1 cellular context compared by ENCODE assay signal in the genomic region with DNA sequence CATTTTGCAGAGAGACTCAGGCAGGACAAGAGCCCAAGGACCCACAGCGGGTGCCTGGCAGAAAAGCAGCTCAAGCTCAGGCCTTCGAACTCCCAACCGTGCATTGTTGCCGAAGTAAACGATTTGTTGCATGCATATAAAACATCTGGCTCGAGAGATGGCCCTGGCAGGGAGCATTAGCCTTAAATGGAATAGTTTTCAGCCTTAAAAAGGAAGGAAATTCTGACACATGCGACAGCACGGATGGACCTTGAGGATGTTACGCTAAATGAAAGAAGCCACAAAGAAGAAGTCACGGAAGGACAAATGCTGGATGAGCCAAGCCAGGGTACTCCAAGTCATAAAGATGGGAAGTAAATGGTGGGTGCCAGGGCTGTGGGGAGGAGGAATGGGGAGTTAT.
TF ChIP-seq lines count a peak whose summit lies in the region.

No MANE protein-coding gene starts in this region.

TF ChIP-seq in HepG2, 621 proteins besides CTCF, POLR2A, EP300 and RAD21 (continued from another document):
- TF ChIP-seq, protein P1, sequence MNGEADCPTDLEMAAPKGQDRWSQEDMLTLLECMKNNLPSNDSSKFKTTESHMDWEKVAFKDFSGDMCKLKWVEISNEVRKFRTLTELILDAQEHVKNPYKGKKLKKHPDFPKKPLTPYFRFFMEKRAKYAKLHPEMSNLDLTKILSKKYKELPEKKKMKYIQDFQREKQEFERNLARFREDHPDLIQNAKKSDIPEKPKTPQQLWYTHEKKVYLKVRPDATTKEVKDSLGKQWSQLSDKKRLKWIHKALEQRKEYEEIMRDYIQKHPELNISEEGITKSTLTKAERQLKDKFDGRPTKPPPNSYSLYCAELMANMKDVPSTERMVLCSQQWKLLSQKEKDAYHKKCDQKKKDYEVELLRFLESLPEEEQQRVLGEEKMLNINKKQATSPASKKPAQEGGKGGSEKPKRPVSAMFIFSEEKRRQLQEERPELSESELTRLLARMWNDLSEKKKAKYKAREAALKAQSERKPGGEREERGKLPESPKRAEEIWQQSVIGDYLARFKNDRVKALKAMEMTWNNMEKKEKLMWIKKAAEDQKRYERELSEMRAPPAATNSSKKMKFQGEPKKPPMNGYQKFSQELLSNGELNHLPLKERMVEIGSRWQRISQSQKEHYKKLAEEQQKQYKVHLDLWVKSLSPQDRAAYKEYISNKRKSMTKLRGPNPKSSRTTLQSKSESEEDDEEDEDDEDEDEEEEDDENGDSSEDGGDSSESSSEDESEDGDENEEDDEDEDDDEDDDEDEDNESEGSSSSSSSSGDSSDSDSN (CRISPR knock-in tag; IDR thresholded peaks at IDR 0.05) = no peak
- TF ChIP-seq ZNF142 (CRISPR knock-in tag; IDR thresholded peaks at IDR 0.05) (no peak), CCAR2 (optimal IDR thresholded peaks at IDR 0.05; ENCODE audit: low read depth, low read length) (no peak), ZNF615 (CRISPR knock-in tag; IDR thresholded peaks at IDR 0.05; ENCODE audit: borderline replicate concordance) (no peak), AKAP8 (CRISPR knock-in tag; IDR thresholded peaks at IDR 0.05) (no peak), ZNF17 (CRISPR knock-in tag; IDR thresholded peaks at IDR 0.05) (no peak), SMAD9 (CRISPR knock-in tag; IDR thresholded peaks at IDR 0.05) (no peak), HMGXB4 (CRISPR knock-in tag; IDR thresholded peaks at IDR 0.05; ENCODE audit: borderline replicate concordance in 1 of 2, low read depth in 1 of 2) (no peak), MXI1 (IDR thresholded peaks at IDR 0.05; ENCODE audit: borderline replicate concordance, low read depth, low read length) (no peak)
- TF ChIP-seq, protein P2, sequence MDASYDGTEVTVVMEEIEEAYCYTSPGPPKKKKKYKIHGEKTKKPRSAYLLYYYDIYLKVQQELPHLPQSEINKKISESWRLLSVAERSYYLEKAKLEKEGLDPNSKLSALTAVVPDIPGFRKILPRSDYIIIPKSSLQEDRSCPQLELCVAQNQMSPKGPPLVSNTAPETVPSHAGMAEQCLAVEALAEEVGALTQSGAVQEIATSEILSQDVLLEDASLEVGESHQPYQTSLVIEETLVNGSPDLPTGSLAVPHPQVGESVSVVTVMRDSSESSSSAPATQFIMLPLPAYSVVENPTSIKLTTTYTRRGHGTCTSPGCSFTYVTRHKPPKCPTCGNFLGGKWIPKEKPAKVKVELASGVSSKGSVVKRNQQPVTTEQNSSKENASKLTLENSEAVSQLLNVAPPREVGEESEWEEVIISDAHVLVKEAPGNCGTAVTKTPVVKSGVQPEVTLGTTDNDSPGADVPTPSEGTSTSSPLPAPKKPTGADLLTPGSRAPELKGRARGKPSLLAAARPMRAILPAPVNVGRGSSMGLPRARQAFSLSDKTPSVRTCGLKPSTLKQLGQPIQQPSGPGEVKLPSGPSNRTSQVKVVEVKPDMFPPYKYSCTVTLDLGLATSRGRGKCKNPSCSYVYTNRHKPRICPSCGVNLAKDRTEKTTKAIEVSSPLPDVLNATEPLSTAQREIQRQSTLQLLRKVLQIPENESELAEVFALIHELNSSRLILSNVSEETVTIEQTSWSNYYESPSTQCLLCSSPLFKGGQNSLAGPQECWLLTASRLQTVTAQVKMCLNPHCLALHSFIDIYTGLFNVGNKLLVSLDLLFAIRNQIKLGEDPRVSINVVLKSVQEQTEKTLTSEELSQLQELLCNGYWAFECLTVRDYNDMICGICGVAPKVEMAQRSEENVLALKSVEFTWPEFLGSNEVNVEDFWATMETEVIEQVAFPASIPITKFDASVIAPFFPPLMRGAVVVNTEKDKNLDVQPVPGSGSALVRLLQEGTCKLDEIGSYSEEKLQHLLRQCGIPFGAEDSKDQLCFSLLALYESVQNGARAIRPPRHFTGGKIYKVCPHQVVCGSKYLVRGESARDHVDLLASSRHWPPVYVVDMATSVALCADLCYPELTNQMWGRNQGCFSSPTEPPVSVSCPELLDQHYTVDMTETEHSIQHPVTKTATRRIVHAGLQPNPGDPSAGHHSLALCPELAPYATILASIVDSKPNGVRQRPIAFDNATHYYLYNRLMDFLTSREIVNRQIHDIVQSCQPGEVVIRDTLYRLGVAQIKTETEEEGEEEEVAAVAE (CRISPR knock-in tag; IDR thresholded peaks at IDR 0.05; ENCODE audit: borderline replicate concordance) = no peak
TF ChIP-seq in HepG2: peak in this region for 0.
